Comparison of ENCODE assay signal across 8 cellular contexts in genomic region chr4:186029731-186030421, GRCh38. TPM values are rescaled to one million over a fixed set of nuclear protein-coding genes. Genes with fewer than 3 reads are reported as not detected.
DNase-seq lines count a peak whose midpoint lies in the region; FAIRE-seq and TF ChIP-seq lines count a peak whose summit lies in the region.

No MANE protein-coding gene starts in this region.

- no peak overlapping the region for H3K27ac Mint-ChIP-seq in immature natural killer cell

- H3K36me3 ChIP-seq in kidney (ENCODE audit: control insufficient read depth in 1 of 2, insufficient read depth in 2 of 2, low read length in 2 of 2) = no peaks in the 10 kb centered on the region
- no peaks in the 10 kb centered on the region for H3K36me3 ChIP-seq in stomach smooth muscle (ENCODE audit: control insufficient read depth in 2 of 2, insufficient read depth in 2 of 2, low read length in 2 of 2)

- H3K4me1 Mint-ChIP-seq in immature natural killer cell = no peaks in the 10 kb centered on the region

- peak overlapping the region; percentile 54 to 69 for H3K27ac ChIP-seq in kidney (ENCODE audit: low read depth in 2 of 2, low read length in 2 of 2)
- peak overlapping the region; percentile 95 for H3K27ac ChIP-seq in stomach smooth muscle (ENCODE audit: low read length)

- H3K4me1 ChIP-seq in kidney (ENCODE audit: control insufficient read depth in 1 of 2, insufficient read depth in 1 of 2, low read depth in 1 of 2, low read length in 2 of 2) = peaks cover 6 to 21% of the 10 kb centered on the region in 2 donors
- peaks cover 71% of the 10 kb centered on the region for H3K4me1 ChIP-seq in stomach smooth muscle (ENCODE audit: control insufficient read depth, insufficient read depth, low read length)

- H3K4me3 Mint-ChIP-seq in immature natural killer cell = no peak overlapping the region

- H3K9me3 Mint-ChIP-seq in immature natural killer cell = peaks cover 0 to 2% (median 0%) of the 10 kb centered on the region in 6 donors

- no peak for FAIRE-seq in kidney (lab: Jason Lieb, UNC)

- peaks cover 0 to 5% of the 10 kb centered on the region in 2 donors for H3K9me3 ChIP-seq in kidney (ENCODE audit: control insufficient read depth in 1 of 2, low read length in 2 of 2)
- no peaks in the 10 kb centered on the region for H3K9me3 ChIP-seq in stomach smooth muscle (ENCODE audit: control insufficient read depth in 2 of 2, low read length in 2 of 2)

- H3K27me3 ChIP-seq in stomach smooth muscle (ENCODE audit: control insufficient read depth in 1 of 2, insufficient read depth in 2 of 2, low read length in 2 of 2) = no peaks in the 10 kb centered on the region

- intact Hi-C loops in kidney (cut with DNase I) = no loop called here

- no peaks in the 10 kb centered on the region for H3K36me3 Mint-ChIP-seq in immature natural killer cell

- peak overlapping the region in 1 of 2 donors; percentile 3 for H3K9ac ChIP-seq in kidney (ENCODE audit: low read length in 2 of 2)
- peak overlapping the region; percentile 52 to 66 for H3K9ac ChIP-seq in stomach smooth muscle (ENCODE audit: low read length in 2 of 2)

- peak overlapping the region in 1 of 2 donors; percentile 15 for H3K4me3 ChIP-seq in cardiac fibroblast (replicated peaks in 1 of 2; ENCODE audit: low read depth in 2 of 2, low read length in 2 of 2)
- H3K4me3 ChIP-seq in kidney (ENCODE audit: low read length in 2 of 2) = no peak overlapping the region
- H3K4me3 ChIP-seq in stomach smooth muscle (ENCODE audit: low read length in 2 of 2) = peak overlapping the region; percentile 41 to 64

- DNase-seq in NCI-H1105 (lab: John Stamatoyannopoulos, UW) = peak; percentile 28
- peak; percentile 72 to 94 for DNase-seq in cardiac fibroblast (ENCODE audit: low read depth in 2 of 2)
- peak; percentile 95 for DNase-seq in kidney
- DNase-seq in immature natural killer cell = no peak
- no peak for DNase-seq in epidermal melanocyte (ENCODE audit: insufficient read length, low spot score)
- DNase-seq in COLO668 (lab: John Stamatoyannopoulos, UW; ENCODE audit: unreplicated experiment) = no peak
- no peak for DNase-seq in NCI-H526 treated with DMSO at 0.1 percent for 48 hours (lab: John Stamatoyannopoulos, UW)

- peaks cover 3 to 32% (median 7%) of the 10 kb centered on the region in 3 donors for H3K27me3 Mint-ChIP-seq in immature natural killer cell (ENCODE audit: low read depth in 3 of 3)

- TF ChIP-seq CTCF in cardiac fibroblast (IDR thresholded peaks at IDR 0.05; ENCODE audit: low read depth, low read length) (no peak), kidney (IDR thresholded peaks at IDR 0.05; ENCODE audit: borderline replicate concordance, extremely low read depth, insufficient read depth) (no peak)

RNA-seq across cellular contexts. Expression of gene TLR3, which starts 39.1 kb away (rescaled TPM):
- total RNA-seq in kidney = 22.7 TPM
- 5.1 TPM for polyA plus RNA-seq in kidney (ENCODE audit: insufficient read depth, low read depth, low replicate concordance)
- 10 to 100 TPM in 1 of 3 donors, 1 to 10 TPM in 2; 2.5 to 13.3 (median 5.8) TPM for polyA plus RNA-seq in immature natural killer cell

Comparison
In these comparisons a context has a peak if more than half of its experiments do, and no peak if none do; other contexts are left out.
1. DNase-seq: peak in NCI-H1105 (single experiment), cardiac fibroblast (2 of 2) and kidney (single experiment); none in immature natural killer cell (0 of 3), epidermal melanocyte (single experiment), COLO668 (single experiment) and NCI-H526 treated with DMSO at 0.1 percent for 48 hours (single experiment).
2. H3K4me3 ChIP-seq: peak in stomach smooth muscle (2 of 2); none in kidney (0 of 2).